Comparison of ENCODE assay signal across 9 cellular contexts in the genomic region with DNA sequence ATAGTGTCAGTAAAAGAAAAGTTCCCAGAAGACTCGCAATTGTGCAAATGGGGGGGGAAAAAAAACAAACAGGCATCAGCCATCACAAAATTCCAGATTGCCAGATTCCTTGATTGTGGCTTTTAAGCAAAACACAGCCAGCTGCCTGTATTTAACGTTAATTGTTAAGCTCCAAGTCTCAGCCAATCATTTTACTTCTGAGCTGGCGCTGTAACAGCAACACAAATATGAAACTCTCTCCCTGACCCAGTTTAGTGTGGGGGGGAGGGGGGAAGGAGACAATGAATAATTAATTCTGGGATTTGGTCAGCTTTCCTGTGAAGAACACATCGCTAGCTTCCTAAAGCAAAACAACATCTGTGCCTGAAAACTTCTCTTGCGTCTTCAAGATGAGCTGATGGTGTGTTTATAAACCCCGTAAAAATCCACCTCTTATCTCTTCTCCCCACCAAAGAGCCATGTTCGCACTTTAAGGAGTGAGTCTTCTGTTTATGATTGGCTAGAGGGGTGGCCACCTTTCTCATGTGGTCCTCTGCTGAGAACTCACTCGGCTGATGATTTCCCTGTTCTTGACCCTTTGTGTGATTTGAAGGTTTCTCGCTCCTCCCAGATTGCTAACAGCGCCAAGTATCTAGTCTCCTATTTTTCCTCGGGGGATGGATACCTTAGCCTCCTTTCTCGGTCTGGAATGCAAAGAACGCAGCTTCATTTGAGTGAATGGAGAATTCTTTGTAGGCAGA.
DNase-seq lines count a peak whose midpoint lies in the region; ATAC-seq, FAIRE-seq and TF ChIP-seq lines count a peak whose summit lies in the region.
"Had no signal": no experiment of that assay in that cellular context is flagged by ENCODE, and none has a peak within 500 bp of the region (broad histone marks: within the 10 kb centered on the region; RNA-seq: fewer than 3 reads in every experiment).

No MANE protein-coding gene starts in this region.

- no TSS peak for BruUV-seq in GM12878 (replicated peaks; lab: Mats Ljungman, UMichigan)

- CTCF ChIA-PET in activated CD4-positive, alpha-beta T cell treated with anti-CD3 and anti-CD28 coated beads for 36 hours (lab: Charles Lee) = interaction anchor here (0.6 to 2.4 kb wide), 11 partner anchors 8 to 331 kb away, joined by 3 to 19 read pairs (median 3); no protein-coding TSS in a partner anchor
- CTCF ChIA-PET in GM12878 (lab: Yijun Ruan, JAX) = interaction anchor here (0.7 to 4.8 kb wide), 20 partner anchors 12 to 924 kb away, joined by 3 to 59 read pairs (median 4); partner anchors contain the start of gene DAPK1

- H3K36me3 Mint-ChIP-seq in activated CD4-positive, alpha-beta T cell treated with anti-CD3 and anti-CD28 coated beads for 36 hours (ENCODE audit: low read depth) = no peaks in the 10 kb centered on the region

- H3K27me3 ChIP-seq in GM12878 (replicated peaks in 1 of 2; ENCODE audit: control insufficient read depth in 2 of 2, insufficient read depth in 2 of 2, low read length in 1 of 2) (no peaks in the 10 kb centered on the region), thoracic aorta (replicated peaks; ENCODE audit: insufficient read depth) (no peaks in the 10 kb centered on the region)

- H3K4me3 Mint-ChIP-seq in activated CD4-positive, alpha-beta T cell treated with anti-CD3 and anti-CD28 coated beads for 36 hours = peak overlapping the region; percentile 41

- H3K36me3 ChIP-seq in GM12878 (ENCODE audit: control insufficient read depth in 2 of 2, insufficient read depth in 2 of 2, low read length in 1 of 2) (no peaks in the 10 kb centered on the region), kidney (ENCODE audit: control insufficient read depth in 1 of 2, insufficient read depth in 2 of 2, low read length in 2 of 2) (no peaks in the 10 kb centered on the region), thoracic aorta (no peaks in the 10 kb centered on the region)

- peak overlapping the region; percentile 88 for H3K4me2 ChIP-seq in GM12878 (ENCODE audit: control insufficient read depth, insufficient read depth)

- peak overlapping the region; percentile 8; the same call in 1 of the 2 replicates for H3K4me3 ChIP-seq in GM12878
- H3K4me3 ChIP-seq in kidney (ENCODE audit: low read length in 2 of 2) = peak overlapping the region; percentile 76 to 77
- H3K4me3 ChIP-seq in thoracic aorta = peak overlapping the region; percentile 59

- 30% methylated on average over 13 of the region's 13 CpGs for WGBS in GM12878 (ENCODE audit: insufficient coverage, insufficient replicate concordance, low lambda C conversion rate, missing lambda C conversion rate)

- no peaks in the 10 kb centered on the region for H3K9me3 Mint-ChIP-seq in activated CD4-positive, alpha-beta T cell treated with anti-CD3 and anti-CD28 coated beads for 36 hours (ENCODE audit: low read depth)

- in situ Hi-C loops in GM12878 (cut with MboI) = no loop called here

- TF ChIP-seq CTCF in GM12878 (IDR thresholded peaks at IDR 0.05 in 2 of 3, conservative IDR thresholded peaks at IDR 0.05 in 1 of 3; ENCODE audit: control insufficient read depth in 2 of 3, extremely low read depth in 1 of 3, insufficient read depth in 1 of 3, low read depth in 3 of 3, low read length in 3 of 3) (no peak), kidney (IDR thresholded peaks at IDR 0.05; ENCODE audit: borderline replicate concordance, extremely low read depth, insufficient read depth) (no peak), thoracic aorta (IDR thresholded peaks at IDR 0.05) (no peak)

- no peaks in the 10 kb centered on the region for H4K20me1 ChIP-seq in GM12878 (ENCODE audit: control insufficient read depth, insufficient read depth)

- POLR2A ChIA-PET in activated CD4-positive, alpha-beta T cell treated with anti-CD3 and anti-CD28 coated beads for 36 hours (lab: Charles Lee) = interaction anchor here (0.8 kb wide), 1 partner anchor 127 kb away, joined by 3 read pairs; no protein-coding TSS in a partner anchor
- POLR2A ChIA-PET in GM12878 (lab: Charles Lee) = no interaction called here

- intact Hi-C loops in activated CD4-positive, alpha-beta T cell treated with anti-CD3 and anti-CD28 coated beads for 36 hours (cut with DNase I, micrococcal nuclease) = loop anchor here (1.0 to 5.0 kb wide), 6 partner anchors 128 to 475 kb away; no protein-coding TSS in a partner anchor
- intact Hi-C loops in GM12878 (cut with micrococcal nuclease; ENCODE audit: unreplicated experiment) (loop anchor here (1.0 to 2.0 kb wide), 3 partner anchors 161 to 475 kb away; no protein-coding TSS in a partner anchor), kidney (cut with DNase I) (loop anchor here (10.0 kb wide), 1 partner anchor 327 kb away; no protein-coding TSS in a partner anchor)

- TF ChIP-seq POLR2A in GM12878 (IDR thresholded peaks at IDR 0.05; ENCODE audit: low read depth, low read length) = no peak

- no peak for TF ChIP-seq RAD21 in GM12878 (IDR thresholded peaks at IDR 0.05; ENCODE audit: insufficient read depth, low read depth, low read length)

- H3K79me2 ChIP-seq in GM12878 (ENCODE audit: control insufficient read depth, insufficient read depth, low read length) = no peaks in the 10 kb centered on the region

- SMC1A ChIA-PET in GM12878 (lab: Charles Lee; ENCODE audit: uncharacterized antibody, unreplicated experiment) = interaction anchor here (0.8 to 2.5 kb wide), 15 partner anchors 12 to 331 kb away, joined by 3 to 26 read pairs (median 4); partner anchors contain the start of gene DAPK1

- H3K4me1 Mint-ChIP-seq in activated CD4-positive, alpha-beta T cell treated with anti-CD3 and anti-CD28 coated beads for 36 hours = peaks cover 13% of the 10 kb centered on the region

- no peak overlapping the region for H3K9ac ChIP-seq in GM12878 (ENCODE audit: control insufficient read depth, insufficient read depth, low read length)
- H3K9ac ChIP-seq in kidney (ENCODE audit: low read length in 2 of 2) = peak overlapping the region; percentile 8 to 47

- ATAC-seq in activated CD4-positive, alpha-beta T cell treated with anti-CD3 and anti-CD28 coated beads for 36 hours = peak; percentile 49
- ATAC-seq in GM12878 (no peak), thoracic aorta (ENCODE audit: insufficient number of reproducible peaks, low FRiP score, low read depth) (no peak), HG02588 (IDR thresholded peaks at IDR 0.05; ENCODE audit: unreplicated experiment) (no peak), HG03457 (IDR thresholded peaks at IDR 0.05; ENCODE audit: unreplicated experiment) (no peak)

- H3K27ac ChIP-seq in GM12878 (ENCODE audit: control insufficient read depth, insufficient read depth) = no peak overlapping the region
- H3K27ac ChIP-seq in kidney (ENCODE audit: low read depth in 2 of 2, low read length in 2 of 2) = peak overlapping the region; percentile 18 to 24
- H3K27ac ChIP-seq in thoracic aorta = no peak overlapping the region
- H3K27ac ChIP-seq: C4-2B had no signal

- RAD21 ChIA-PET in GM12878 (lab: Charles Lee; ENCODE audit: unreplicated experiment) = interaction anchor here (0.7 to 2.0 kb wide), 8 partner anchors 11 to 329 kb away, joined by 3 to 14 read pairs (median 4); partner anchors contain the start of gene DAPK1

- FAIRE-seq in GM12878 (lab: Jason Lieb, UNC) = no peak
- FAIRE-seq in kidney (lab: Jason Lieb, UNC) = no peak

- peak overlapping the region; percentile 38 for H3K27ac Mint-ChIP-seq in activated CD4-positive, alpha-beta T cell treated with anti-CD3 and anti-CD28 coated beads for 36 hours

- peaks cover 4% of the 10 kb centered on the region; the same call in 1 of the 2 replicates for H3K4me1 ChIP-seq in GM12878 (ENCODE audit: control insufficient read depth, insufficient read depth, low read length)
- peaks cover 0 to 6% of the 10 kb centered on the region in 2 donors for H3K4me1 ChIP-seq in kidney (ENCODE audit: control insufficient read depth in 1 of 2, insufficient read depth in 1 of 2, low read depth in 1 of 2, low read length in 2 of 2)
- H3K4me1 ChIP-seq in thoracic aorta (ENCODE audit: control insufficient read depth in 1 of 2, low read depth in 2 of 2) = peaks cover 0 to 11% of the 10 kb centered on the region in 2 donors

- no peaks in the 10 kb centered on the region; the same call in 2 of the 3 replicates for H3K9me3 ChIP-seq in GM12878 (replicated peaks; ENCODE audit: control insufficient read depth, insufficient read depth, low read length)
- H3K9me3 ChIP-seq in kidney (ENCODE audit: control insufficient read depth in 1 of 2, low read length in 2 of 2) = no peaks in the 10 kb centered on the region
- H3K9me3 ChIP-seq in thoracic aorta = no peaks in the 10 kb centered on the region

- no peak for DNase-seq in activated CD4-positive, alpha-beta T cell treated with anti-CD3 and anti-CD28 coated beads for 36 hours
- no peak for DNase-seq in activated CD4-positive, alpha-beta T cell treated with anti-CD3 and anti-CD28 coated beads for 1 hour
- no peak for DNase-seq in GM12878 (ENCODE audit: low read depth, low spot score)
- DNase-seq in kidney = no peak
- DNase-seq in thoracic aorta (ENCODE audit: low spot score) = no peak
- DNase-seq in central memory CD4-positive, alpha-beta T cell = no peak

- peaks cover 51% of the 10 kb centered on the region for H3K27me3 Mint-ChIP-seq in activated CD4-positive, alpha-beta T cell treated with anti-CD3 and anti-CD28 coated beads for 36 hours

- H2AFZ ChIP-seq in GM12878 (ENCODE audit: control insufficient read depth, low read depth, low read length) = peak overlapping the region; percentile 9

- no peak for TF ChIP-seq EP300 in GM12878 (IDR thresholded peaks at IDR 0.05; ENCODE audit: borderline replicate concordance in 1 of 2, control insufficient read depth in 1 of 2, low read depth in 2 of 2, low read length in 2 of 2)

TF ChIP-seq in GM12878, 131 proteins besides CTCF, POLR2A, EP300 and RAD21 (continues in another document):
- TF ChIP-seq RCOR1 (conservative IDR thresholded peaks at IDR 0.05; ENCODE audit: low read depth, low read length) = no peak
- no peak for TF ChIP-seq CBFB (IDR thresholded peaks at IDR 0.05; ENCODE audit: low read depth)
- no peak for TF ChIP-seq MEF2B (IDR thresholded peaks at IDR 0.05; ENCODE audit: partially characterized antibody, poor library complexity, severe bottlenecking)
- TF ChIP-seq JUNB (IDR thresholded peaks at IDR 0.05) = no peak
- no peak for TF ChIP-seq YY1 (IDR thresholded peaks at IDR 0.05; ENCODE audit: low read depth, low read length)
- TF ChIP-seq SPI1 (IDR thresholded peaks at IDR 0.05; ENCODE audit: borderline replicate concordance, insufficient read depth, low read depth, low read length) = no peak
- no peak for TF ChIP-seq ZNF24 (IDR thresholded peaks at IDR 0.05)

Comparison
In these comparisons a context has a peak if more than half of its experiments do, and no peak if none do; other contexts are left out.
1. H3K27ac ChIP-seq: peak in kidney (2 of 2); none in GM12878 (single experiment) and thoracic aorta (0 of 2).
2. H3K4me3 ChIP-seq: peak in every context shown above with its lines; median percentile 76 in kidney; 59 in thoracic aorta; 8 in GM12878.